8 cellular contexts compared by ENCODE assay signal in genomic region chr19:49362926-49363264, GRCh38. TPM values are rescaled to one million over a fixed set of nuclear protein-coding genes. Genes with fewer than 3 reads are reported as not detected.
DNase-seq lines count a peak whose midpoint lies in the region; ATAC-seq and TF ChIP-seq lines count a peak whose summit lies in the region.

No MANE protein-coding gene starts in this region.

- peak overlapping the region; percentile 40 for H3K9ac ChIP-seq in rectal smooth muscle tissue (ENCODE audit: low read length)

- no peak for TF ChIP-seq POLR2A in gastroesophageal sphincter (IDR thresholded peaks at IDR 0.05)

- H3K4me3 ChIP-seq in RWPE2 (ENCODE audit: severe bottlenecking), result peak overlapping the region; percentile 48
- peak overlapping the region; percentile 57 to 79 for H3K4me3 ChIP-seq in gastroesophageal sphincter
- peak overlapping the region; percentile 68 for H3K4me3 ChIP-seq in rectal smooth muscle tissue (ENCODE audit: low read length)

- peaks cover 5% of the 10 kb centered on the region; the same call in 1 of the 2 replicates for H3K36me3 ChIP-seq in RWPE2 (ENCODE audit: low read depth)
- peaks cover 0 to 22% of the 10 kb centered on the region in 2 donors for H3K36me3 ChIP-seq in gastroesophageal sphincter
- H3K36me3 ChIP-seq in rectal smooth muscle tissue (ENCODE audit: control insufficient read depth, insufficient read depth, low read length), result peaks cover 2% of the 10 kb centered on the region

- DNase-seq in ELR (ENCODE audit: low read depth) (peak; percentile 53), RWPE2 (ENCODE audit: low spot score) (no peak), GM19238 (ENCODE audit: insufficient read length, low spot score) (no peak), NCI-H69 (lab: John Stamatoyannopoulos, UW) (no peak)

- no peaks in the 10 kb centered on the region for H3K4me1 ChIP-seq in RWPE2 (ENCODE audit: insufficient read depth, poor library complexity, severe bottlenecking)
- H3K4me1 ChIP-seq in gastroesophageal sphincter, result peaks cover 0 to 49% (median 11%) of the 10 kb centered on the region in 3 donors
- H3K4me1 ChIP-seq in rectal smooth muscle tissue (ENCODE audit: control insufficient read depth, insufficient read depth, low read length), result peaks cover 6% of the 10 kb centered on the region

- peak overlapping the region; percentile 38 for H3K27ac ChIP-seq in RWPE2 (ENCODE audit: poor library complexity, severe bottlenecking)
- H3K27ac ChIP-seq in gastroesophageal sphincter, result peak overlapping the region; percentile 83 to 99 (median 94)
- H3K27ac ChIP-seq in rectal smooth muscle tissue (ENCODE audit: low read depth, low read length), result peak overlapping the region; percentile 93

- no peak for TF ChIP-seq EP300 in gastroesophageal sphincter (IDR thresholded peaks at IDR 0.05)

- no peaks in the 10 kb centered on the region for H3K9me3 ChIP-seq in RWPE2 (ENCODE audit: severe bottlenecking)
- peaks cover 0 to under 1% (median 0%) of the 10 kb centered on the region in 3 donors for H3K9me3 ChIP-seq in gastroesophageal sphincter

- WGBS in gastroesophageal sphincter (ENCODE audit: low coverage in 1 of 2), 2 donors, result 0% methylated on average over 6 of the region's 14 CpGs; no CpG with 5 or more reads in 1 of the 2 donors

- ATAC-seq in RWPE2 (ENCODE audit: low read depth) (no peak), gastroesophageal sphincter (no peak), HG03354 (IDR thresholded peaks at IDR 0.05; ENCODE audit: poor library complexity, severe bottlenecking, unreplicated experiment) (no peak), GM21619 (IDR thresholded peaks at IDR 0.05; ENCODE audit: unreplicated experiment) (no peak)

- TF ChIP-seq CTCF in RWPE2 (IDR thresholded peaks at IDR 0.05; ENCODE audit: poor library complexity, severe bottlenecking) (no peak), gastroesophageal sphincter (IDR thresholded peaks at IDR 0.05) (no peak)

- no peaks in the 10 kb centered on the region for H3K27me3 ChIP-seq in RWPE2 (ENCODE audit: insufficient read depth, poor library complexity, severe bottlenecking)
- no peaks in the 10 kb centered on the region for H3K27me3 ChIP-seq in gastroesophageal sphincter
- H3K27me3 ChIP-seq in rectal smooth muscle tissue (ENCODE audit: control insufficient read depth, insufficient read depth, low read length), result no peaks in the 10 kb centered on the region

RNA-seq across cellular contexts. Expression of gene TEAD2, which starts 0.7 kb away (rescaled TPM):
- total RNA-seq in gastroesophageal sphincter, result 10 to 100 TPM; 47.5 to 73.1 (median 51.1) TPM

RNA-seq across cellular contexts. Expression of gene DKKL1, which starts 0.8 kb away (rescaled TPM):
- total RNA-seq in gastroesophageal sphincter, result not detected

RNA-seq across cellular contexts. Expression of gene KASH5, which starts 25.2 kb away (rescaled TPM):
- not detected for total RNA-seq in gastroesophageal sphincter

RNA-seq across cellular contexts. Expression of gene CD37, which starts 27.7 kb away (rescaled TPM):
- total RNA-seq in gastroesophageal sphincter, result 10 to 100 TPM in 2 of 4 donors, 1 to 10 TPM in 2; 4.9 to 18.9 (median 9.3) TPM

RNA-seq across cellular contexts. Expression of gene SLC6A16, which starts 37.9 kb away (rescaled TPM):
- 1 to 10 TPM; 1.9 to 3.7 (median 2.5) TPM for total RNA-seq in gastroesophageal sphincter

Comparison
In these comparisons a context has a peak if more than half of its experiments do, and no peak if none do; other contexts are left out.
1. H3K27ac ChIP-seq: peak in every context shown above with its lines; median percentile 94 in gastroesophageal sphincter; 93 in rectal smooth muscle tissue; 38 in RWPE2.